Comparison of ENCODE assay signal across 1 cellular context in the genomic region with DNA sequence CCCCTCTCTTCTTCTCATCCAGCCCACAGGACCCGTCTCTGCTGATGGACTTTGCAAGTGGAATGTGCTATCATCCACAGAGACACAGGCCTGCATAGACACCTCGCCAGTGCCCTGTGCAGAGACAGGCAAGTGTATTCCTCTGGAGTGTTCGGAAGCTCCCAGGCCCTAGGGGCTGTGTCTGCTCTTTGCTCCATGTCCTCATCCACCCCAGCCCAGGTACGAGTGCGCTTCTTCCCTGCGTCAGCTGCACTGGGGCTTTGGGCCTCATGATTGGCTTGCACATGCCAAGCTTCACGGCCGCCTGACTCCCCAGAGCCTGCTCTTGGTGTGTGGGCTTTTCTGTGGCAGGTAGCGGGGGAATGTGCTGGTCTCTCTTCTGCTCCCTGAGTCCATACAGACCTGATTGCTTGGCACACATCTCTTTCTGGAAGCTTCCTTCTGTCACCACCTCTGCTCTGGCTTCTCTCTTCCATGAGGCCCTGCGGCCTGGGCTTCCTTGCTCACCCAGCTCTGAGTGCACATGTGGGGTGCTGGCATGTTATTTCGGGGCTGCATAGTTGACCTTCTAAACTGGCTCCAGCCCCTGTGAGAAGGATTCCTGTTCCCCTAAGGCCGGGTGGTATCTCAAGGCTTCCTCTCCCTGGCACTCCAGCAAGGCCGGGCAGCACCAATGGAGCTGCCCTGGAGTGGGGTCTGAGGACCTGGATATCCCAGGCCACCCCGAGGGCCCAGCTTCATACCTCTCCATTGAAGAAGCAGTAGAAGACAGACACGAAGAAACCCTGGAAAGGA.
TF ChIP-seq lines count a peak whose summit lies in the region.

No MANE protein-coding gene starts in this region.

TF ChIP-seq in WTC11, 78 proteins besides CTCF, POLR2A, EP300 and RAD21:
- TF ChIP-seq ARID4B (CRISPR knock-in tag; IDR thresholded peaks at IDR 0.05; ENCODE audit: borderline replicate concordance) (no peak), ZNF232 (CRISPR knock-in tag; IDR thresholded peaks at IDR 0.05) (no peak), ZNF671 (CRISPR knock-in tag; IDR thresholded peaks at IDR 0.05) (no peak)
- TF ChIP-seq, protein P1, sequence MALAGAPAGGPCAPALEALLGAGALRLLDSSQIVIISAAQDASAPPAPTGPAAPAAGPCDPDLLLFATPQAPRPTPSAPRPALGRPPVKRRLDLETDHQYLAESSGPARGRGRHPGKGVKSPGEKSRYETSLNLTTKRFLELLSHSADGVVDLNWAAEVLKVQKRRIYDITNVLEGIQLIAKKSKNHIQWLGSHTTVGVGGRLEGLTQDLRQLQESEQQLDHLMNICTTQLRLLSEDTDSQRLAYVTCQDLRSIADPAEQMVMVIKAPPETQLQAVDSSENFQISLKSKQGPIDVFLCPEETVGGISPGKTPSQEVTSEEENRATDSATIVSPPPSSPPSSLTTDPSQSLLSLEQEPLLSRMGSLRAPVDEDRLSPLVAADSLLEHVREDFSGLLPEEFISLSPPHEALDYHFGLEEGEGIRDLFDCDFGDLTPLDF (CRISPR knock-in tag; IDR thresholded peaks at IDR 0.05), result no peak
TF ChIP-seq in WTC11: peak in this region for 0.
